13 cellular contexts compared by ENCODE assay signal in the genomic region with DNA sequence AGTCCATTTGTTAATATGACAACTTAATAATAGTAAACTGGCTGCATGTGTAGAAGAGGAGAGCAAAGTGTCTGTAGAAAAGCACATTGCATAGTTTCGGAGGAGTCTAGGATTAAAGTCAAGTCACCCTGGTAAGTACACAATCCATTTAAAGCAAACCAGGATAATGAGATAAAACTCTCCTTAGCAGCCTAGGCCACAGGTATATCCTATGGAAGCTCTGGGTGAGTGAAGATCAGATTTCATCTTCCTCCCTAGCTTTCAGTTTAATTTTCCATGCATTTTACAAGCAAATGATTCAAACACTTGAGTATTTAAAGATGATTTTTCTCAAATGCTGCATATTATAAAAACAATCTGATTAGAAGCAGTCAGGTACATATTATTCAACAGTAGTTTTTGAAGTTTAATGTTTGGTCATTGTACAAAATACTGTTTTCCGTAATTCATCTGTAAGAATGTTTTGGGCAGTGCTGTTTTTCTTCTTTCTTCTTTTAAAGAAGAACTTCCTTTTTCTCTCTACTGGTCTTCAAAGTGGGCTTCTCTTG. TPM values are rescaled to one million over a fixed set of nuclear protein-coding genes. Genes with fewer than 3 reads are reported as not detected.
DNase-seq lines count a peak whose midpoint lies in the region; ATAC-seq, FAIRE-seq and TF ChIP-seq lines count a peak whose summit lies in the region.
"Had no signal": no experiment of that assay in that cellular context is flagged by ENCODE, and none has a peak within 500 bp of the region (broad histone marks: within the 10 kb centered on the region; RNA-seq: fewer than 3 reads in every experiment).

No MANE protein-coding gene starts in this region.

- peaks cover 16% of the 10 kb centered on the region for H3K36me3 Mint-ChIP-seq in activated CD8-positive, alpha-beta T cell treated with anti-CD3 and anti-CD28 coated beads for 36 hours (ENCODE audit: low read depth)
- peaks cover 2% of the 10 kb centered on the region for H3K36me3 Mint-ChIP-seq in mesothelial cell of epicardium

- H3K4me3 Mint-ChIP-seq in activated CD8-positive, alpha-beta T cell treated with anti-CD3 and anti-CD28 coated beads for 36 hours, result peak overlapping the region; percentile 9
- H3K4me3 Mint-ChIP-seq in mesothelial cell of epicardium, result peak overlapping the region; percentile 22

- no peak for ATAC-seq in activated CD8-positive, alpha-beta T cell treated with anti-CD3 and anti-CD28 coated beads for 36 hours
- no peak for ATAC-seq in HG03378 (IDR thresholded peaks at IDR 0.05; ENCODE audit: unreplicated experiment)
- no peak for ATAC-seq in GM19324 (IDR thresholded peaks at IDR 0.05; ENCODE audit: low FRiP score, unreplicated experiment)
- ATAC-seq: Panc1 had no signal

- H3K79me2 ChIP-seq in ACC112 (ENCODE audit: control insufficient read depth, insufficient read depth, low read length, unreplicated experiment), result peaks cover 60% of the 10 kb centered on the region

- H3K4me3 ChIP-seq in ACC112 (ENCODE audit: low read depth, low read length), result peak overlapping the region; percentile 11; the same call in 1 of the 2 replicates

- intact Hi-C loops in activated CD8-positive, alpha-beta T cell treated with anti-CD3 and anti-CD28 coated beads for 36 hours (cut with micrococcal nuclease), result no loop called here

- CTCF ChIA-PET in activated CD8-positive, alpha-beta T cell treated with anti-CD3 and anti-CD28 coated beads for 36 hours (lab: Charles Lee), result interaction anchor here (0.9 kb wide), 1 partner anchor 23 kb away, joined by 3 read pairs; no protein-coding TSS in a partner anchor

- no peak for TF ChIP-seq CTCF in D721Med (IDR thresholded peaks at IDR 0.05; ENCODE audit: insufficient read depth, missing control alignments)
- TF ChIP-seq CTCF in activated CD8-positive, alpha-beta T cell treated with anti-CD3 and anti-CD28 coated beads for 36 hours (IDR thresholded peaks at IDR 0.05), result no peak
- TF ChIP-seq CTCF in mesothelial cell of epicardium (IDR thresholded peaks at IDR 0.05; ENCODE audit: unreplicated experiment), result no peak

- peak overlapping the region; percentile 5 for H3K27ac Mint-ChIP-seq in activated CD8-positive, alpha-beta T cell treated with anti-CD3 and anti-CD28 coated beads for 36 hours
- H3K27ac Mint-ChIP-seq in mesothelial cell of epicardium, result peak overlapping the region; percentile 94

- no peak overlapping the region for H2AFZ ChIP-seq in ACC112 (ENCODE audit: low read length, unreplicated experiment)

- DNase-seq in D721Med (ENCODE audit: insufficient read length, low spot score), result no peak
- no peak for DNase-seq in activated CD8-positive, alpha-beta T cell treated with anti-CD3 and anti-CD28 coated beads for 36 hours
- no peak for DNase-seq in mesothelial cell of epicardium (ENCODE audit: low spot score in 2 of 2, unreplicated experiment in 2 of 2)
- DNase-seq in GM12891 (ENCODE audit: insufficient read length, low spot score), result no peak
- DNase-seq in NCI-H446 treated with DMSO at 0.1 percent for 48 hours (lab: John Stamatoyannopoulos, UW), result no peak
- DNase-seq: NCI-H1694, trophoblast cell had no signal

- H3K36me3 ChIP-seq in ACC112 (ENCODE audit: insufficient read depth, low read length), result no peaks in the 10 kb centered on the region

- H3K27me3 ChIP-seq in ACC112 (ENCODE audit: insufficient read depth, low read length), result no peaks in the 10 kb centered on the region

- POLR2A ChIA-PET in activated CD8-positive, alpha-beta T cell treated with anti-CD3 and anti-CD28 coated beads for 36 hours (lab: Charles Lee), result interaction anchor here (1.8 kb wide), 1 partner anchor 10 kb away, joined by 5 read pairs; a partner anchor contains a TSS

- H3K4me1 Mint-ChIP-seq in activated CD8-positive, alpha-beta T cell treated with anti-CD3 and anti-CD28 coated beads for 36 hours (ENCODE audit: low read depth), result peaks cover 73% of the 10 kb centered on the region
- peaks cover 78% of the 10 kb centered on the region for H3K4me1 Mint-ChIP-seq in mesothelial cell of epicardium

- H3K9me3 Mint-ChIP-seq in activated CD8-positive, alpha-beta T cell treated with anti-CD3 and anti-CD28 coated beads for 36 hours, result no peaks in the 10 kb centered on the region
- no peaks in the 10 kb centered on the region for H3K9me3 Mint-ChIP-seq in mesothelial cell of epicardium

- H3K4me1 ChIP-seq in ACC112 (ENCODE audit: control insufficient read depth, insufficient read depth, low read length, unreplicated experiment), result peaks cover 13% of the 10 kb centered on the region

- no peak for TF ChIP-seq POLR2A in GM12891 (IDR thresholded peaks at IDR 0.05; ENCODE audit: low read depth, low read length)

- FAIRE-seq in D721Med (lab: Jason Lieb, UNC) (peak; percentile 11), GM12891 (lab: Jason Lieb, UNC) (no peak)
- FAIRE-seq: HTR-8/SVneo, TTC549 had no signal

- H3K27ac ChIP-seq in ACC112 (ENCODE audit: low read depth, low read length), result no peak overlapping the region

- no peaks in the 10 kb centered on the region for H3K27me3 Mint-ChIP-seq in activated CD8-positive, alpha-beta T cell treated with anti-CD3 and anti-CD28 coated beads for 36 hours
- H3K27me3 Mint-ChIP-seq in mesothelial cell of epicardium (ENCODE audit: low read depth), result no peaks in the 10 kb centered on the region

TF ChIP-seq in GM12891, 5 proteins besides CTCF, POLR2A, EP300 and RAD21:
- TF ChIP-seq POLR2AphosphoS5 (IDR thresholded peaks at IDR 0.05; ENCODE audit: low read depth, low read length), result no peak
- TF ChIP-seq PAX5 (IDR thresholded peaks at IDR 0.05; ENCODE audit: insufficient read depth, low read length, severe bottlenecking), result no peak
- TF ChIP-seq POU2F2 (IDR thresholded peaks at IDR 0.05; ENCODE audit: low read depth, low read length), result no peak
- no peak for TF ChIP-seq TAF1 (IDR thresholded peaks at IDR 0.05; ENCODE audit: low read depth, low read length)
- TF ChIP-seq SPI1 (IDR thresholded peaks at IDR 0.05; ENCODE audit: low read depth, low read length), result no peak

RNA-seq across cellular contexts. Expression of a gene that starts 10.2 kb away (rescaled TPM):
- total RNA-seq in activated CD8-positive, alpha-beta T cell treated with anti-CD3 and anti-CD28 coated beads for 36 hours, result 10 to 100 TPM; 15.4 to 16.1 TPM
- 66.1 to 67.4 TPM (median 66.5 TPM) in 3 replicates for total RNA-seq in mesothelial cell of epicardium
- 1.7 TPM for polyA plus RNA-seq in GM12891 (2012; ENCODE audit: low read depth, missing spikeins)
